In the genomic region with DNA sequence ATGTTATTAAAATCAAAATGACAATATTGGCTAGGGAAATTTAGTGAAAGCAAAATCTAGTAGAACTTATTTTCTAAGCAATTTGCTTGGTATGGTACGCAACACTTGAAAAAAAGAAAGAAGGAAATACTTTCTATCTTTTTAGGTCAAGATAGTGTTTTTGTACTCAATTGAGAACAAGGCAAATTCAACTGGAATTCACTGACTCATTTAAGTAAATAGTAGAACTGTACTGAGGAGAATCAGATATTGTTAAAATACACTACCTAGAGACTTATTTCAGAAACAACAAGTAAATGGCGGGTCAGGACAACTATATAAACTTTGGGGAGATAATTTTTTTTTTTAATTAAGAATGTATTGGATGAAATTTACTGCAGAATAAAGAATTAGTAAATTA, we compare ENCODE assay signal across 27 cellular contexts.
"Had no signal": no experiment of that assay in that cellular context is flagged by ENCODE, and none has a peak within 500 bp of the region (broad histone marks: within the 10 kb centered on the region; RNA-seq: fewer than 3 reads in every experiment).

No MANE protein-coding gene starts in this region.

- H2AFZ ChIP-seq: PC-9 had no signal

- H3K4me3 ChIP-seq: adrenal gland, PC-9 had no signal

- DNase-seq: activated CD4-positive, alpha-beta memory T cell treated with anti-CD3 and anti-CD28 coated beads, Interleukin-2, amount 10 ng/mL, durations not matched to agents 7 days and 5 days; activated CD4-positive, alpha-beta T cell treated with anti-CD3 and anti-CD28 coated beads for 1 hour; activated CD4-positive, alpha-beta T cell treated with anti-CD3 and anti-CD28 coated beads for 48 hours; activated CD4-positive, CD25-positive, alpha-beta regulatory T cell; activated CD8-positive, alpha-beta memory T cell treated with anti-CD3 and anti-CD28 coated beads for 24 hours; activated CD8-positive, alpha-beta memory T cell treated with anti-CD3 and anti-CD28 coated beads, Interleukin-2, amount 10 ng/mL, durations not matched to agents 7 days and 5 days; activated CD8-positive, alpha-beta memory T cell treated with anti-CD3 and anti-CD28 coated beads, Interleukin-2, amount 50 U/mL, for 48 hours; activated effector memory CD4-positive, alpha-beta T cell treated with Interleukin-2 at 50 U/mL for 16 hours; activated naive CD4-positive, alpha-beta T cell treated with anti-CD3 and anti-CD28 coated beads, Interleukin-2, amount 10 ng/mL, durations not matched to agents 7 days and 5 days; activated naive CD8-positive, alpha-beta T cell treated with anti-CD3 and anti-CD28 coated beads, Interleukin-2, amount 10 ng/mL, durations not matched to agents 7 days and 5 days; activated T-cell treated with anti-CD3 and anti-CD28 coated beads, Interleukin-2, amount 50 U/mL, for 48 hours; adrenal gland; central memory CD4-positive, alpha-beta T cell; MM.1S; MV-4-11; NCI-H1092; NCI-H1436 treated with DMSO at 0.1 percent for 48 hours; NCI-H1694 treated with DMSO at 0.1 percent for 48 hours; NCI-H2029; NCI-H345; NCI-H524 treated with DMSO at 0.1 percent for 48 hours; PC-9; Right ventricle myocardium superior; T1000; WERI-Rb-1 had no signal

- H3K4me2 ChIP-seq: KMS-11, PC-9 had no signal

- ATAC-seq: activated CD8-positive, alpha-beta memory T cell treated with anti-CD3 and anti-CD28 coated beads, Interleukin-2, amount 10 ng/mL, durations not matched to agents 7 days and 5 days had no signal

- H3K27me3 ChIP-seq: adrenal gland had no signal

- H3K4me1 ChIP-seq: adrenal gland had no signal

- FAIRE-seq: astrocyte had no signal

- H3K27ac ChIP-seq: adrenal gland, KMS-11, PC-9, WERI-Rb-1 had no signal

- H3K36me3 ChIP-seq: adrenal gland, WERI-Rb-1 had no signal

- H3K9ac ChIP-seq: KMS-11 had no signal
